Comparison of ENCODE assay signal across 8 cellular contexts in genomic region chr5:169637856-169638190, GRCh38. TPM values are rescaled to one million over a fixed set of nuclear protein-coding genes. Genes with fewer than 3 reads are reported as not detected.
DNase-seq lines count a peak whose midpoint lies in the region; ATAC-seq, FAIRE-seq and TF ChIP-seq lines count a peak whose summit lies in the region.

No MANE protein-coding gene starts in this region.

- H3K9me3 ChIP-seq in mucosa of rectum (ENCODE audit: control insufficient read depth in 2 of 2, low read length in 2 of 2), result no peaks in the 10 kb centered on the region
- H3K9me3 ChIP-seq in upper lobe of left lung, result peaks cover 0 to 11% (median 3%) of the 10 kb centered on the region in 4 donors

- peak overlapping the region; percentile 57 to 78 for H3K4me3 ChIP-seq in mucosa of rectum (ENCODE audit: low read length in 2 of 2)
- H3K4me3 ChIP-seq in upper lobe of left lung, result peak overlapping the region; percentile 24 to 60 (median 50)

- no peak for TF ChIP-seq EP300 in upper lobe of left lung (IDR thresholded peaks at IDR 0.05)

- peak overlapping the region; percentile 48 to 66 for H3K9ac ChIP-seq in mucosa of rectum (ENCODE audit: low read depth in 1 of 2, low read length in 2 of 2)

- peak; percentile 56 for DNase-seq in GM12891 (ENCODE audit: insufficient read length, low spot score)
- DNase-seq in NOMO-1 (lab: John Stamatoyannopoulos, UW; ENCODE audit: unreplicated experiment in 2 of 2), result peak; percentile 71 to 78
- DNase-seq in activated effector memory CD4-positive, alpha-beta T cell treated with anti-CD3 and anti-CD28 coated beads, Interleukin-2, amount 50 U/mL, for 16 hours, result peak; percentile 89
- peak in 1 of 2 donors; percentile 68 for DNase-seq in upper lobe of left lung
- no peak for DNase-seq in posterior cingulate gyrus
- DNase-seq in RCC 7860 (ENCODE audit: low spot score), result no peak

- intact Hi-C loops in posterior cingulate gyrus (cut with DNase I), result no loop called here

- ATAC-seq in HG02571 (IDR thresholded peaks at IDR 0.05; ENCODE audit: unreplicated experiment) (peak; percentile 67), upper lobe of left lung (ENCODE audit: low FRiP score in 2 of 2) (peak; percentile 44 to 59)

- TF ChIP-seq POLR2A in GM12891 (IDR thresholded peaks at IDR 0.05; ENCODE audit: low read depth, low read length), result 0 out of 2 replicates have a peak, but pooled peaks have one; percentile 37
- TF ChIP-seq POLR2A in upper lobe of left lung (IDR thresholded peaks at IDR 0.05), result no peak

- no peak for TF ChIP-seq CTCF in upper lobe of left lung (IDR thresholded peaks at IDR 0.05)

- no peaks in the 10 kb centered on the region for H3K36me3 ChIP-seq in mucosa of rectum (ENCODE audit: control insufficient read depth in 2 of 2, insufficient read depth in 2 of 2, low read length in 2 of 2)
- no peaks in the 10 kb centered on the region for H3K36me3 ChIP-seq in upper lobe of left lung

- FAIRE-seq in GM12891 (lab: Jason Lieb, UNC) (no peak), RCC 7860 (lab: Jason Lieb, UNC) (no peak)

- H3K4me1 ChIP-seq in mucosa of rectum (ENCODE audit: control insufficient read depth in 2 of 2, insufficient read depth in 2 of 2, low read length in 2 of 2) (no peaks in the 10 kb centered on the region), upper lobe of left lung (peaks cover 3 to 19% (median 15%) of the 10 kb centered on the region in 4 donors)

- peak overlapping the region; percentile 43 to 79 for H3K27ac ChIP-seq in mucosa of rectum (ENCODE audit: low read depth in 2 of 2, low read length in 2 of 2)
- peak overlapping the region; percentile 78 to 86 (median 84) for H3K27ac ChIP-seq in upper lobe of left lung

- H3K27me3 ChIP-seq in mucosa of rectum (ENCODE audit: control insufficient read depth in 2 of 2, insufficient read depth in 2 of 2, low read length in 2 of 2) (peaks cover 0 to 2% of the 10 kb centered on the region in 2 donors), upper lobe of left lung (no peaks in the 10 kb centered on the region)

- 48 to 53% methylated on average over 4 to 6 of the region's 6 CpGs for WGBS in upper lobe of left lung, 2 donors

TF ChIP-seq in GM12891, 5 proteins besides CTCF, POLR2A, EP300 and RAD21:
- peak; percentile 76; the same call in 1 of the 2 replicates for TF ChIP-seq TAF1 (IDR thresholded peaks at IDR 0.05; ENCODE audit: low read depth, low read length)
- no peak for TF ChIP-seq POU2F2 (IDR thresholded peaks at IDR 0.05; ENCODE audit: low read depth, low read length)
- TF ChIP-seq POLR2AphosphoS5 (IDR thresholded peaks at IDR 0.05; ENCODE audit: low read depth, low read length), result 0 out of 2 replicates have a peak, but pooled peaks have one; percentile 27
- no peak for TF ChIP-seq PAX5 (IDR thresholded peaks at IDR 0.05; ENCODE audit: insufficient read depth, low read length, severe bottlenecking)
- peak; percentile 76 for TF ChIP-seq SPI1 (IDR thresholded peaks at IDR 0.05; ENCODE audit: low read depth, low read length)

RNA-seq across cellular contexts. Expression of gene DOCK2, which starts 0.7 kb away (rescaled TPM):
- polyA plus RNA-seq in GM12891 (2012; ENCODE audit: low read depth, missing spikeins), result 65.6 TPM
- 100 to 1,000 TPM in 1 of 6 donors, 10 to 100 TPM in 5; 46.7 to 150 (median 73.8) TPM for total RNA-seq in upper lobe of left lung

RNA-seq across cellular contexts. Expression of gene SPDL1, which starts 54.2 kb away (rescaled TPM):
- 21.0 TPM for polyA plus RNA-seq in GM12891 (2012; ENCODE audit: low read depth, missing spikeins)
- total RNA-seq in upper lobe of left lung, result 1 to 10 TPM; 1.9 to 9.2 (median 5.5) TPM

Comparison
In these comparisons a context has a peak if more than half of its experiments do, and no peak if none do; other contexts are left out.
1. DNase-seq: peak in GM12891 (single experiment), NOMO-1 (2 of 2) and activated effector memory CD4-positive, alpha-beta T cell treated with anti-CD3 and anti-CD28 coated beads, Interleukin-2, amount 50 U/mL, for 16 hours (single experiment); none in posterior cingulate gyrus (0 of 10) and RCC 7860 (single experiment).